ENCODE assay signal across 1 cellular context in genomic region chr17:37502009-37502936, GRCh38.
TF ChIP-seq lines count a peak whose summit lies in the region.

No MANE protein-coding gene starts in this region.

TF ChIP-seq in HepG2, 621 proteins besides CTCF, POLR2A, EP300 and RAD21 (continued from another document and continues in another):
- TF ChIP-seq PATZ1 (CRISPR knock-in tag; IDR thresholded peaks at IDR 0.05) = peak; percentile 38
- 0 out of 2 replicates have a peak, but pooled peaks have one; percentile 10 for TF ChIP-seq ZNF136 (CRISPR knock-in tag; IDR thresholded peaks at IDR 0.05; ENCODE audit: low read depth)
- 0 out of 2 replicates have a peak, but pooled peaks have one; percentile 14 for TF ChIP-seq ATF3 (CRISPR knock-in tag; IDR thresholded peaks at IDR 0.05)
- TF ChIP-seq SALL1 (CRISPR knock-in tag; IDR thresholded peaks at IDR 0.05) = peak; percentile 81
- TF ChIP-seq GFI1 (CRISPR knock-in tag; IDR thresholded peaks at IDR 0.05; ENCODE audit: borderline replicate concordance) = peak; percentile 97
- peak; percentile 63 for TF ChIP-seq THAP11 (CRISPR knock-in tag; IDR thresholded peaks at IDR 0.05)
- peak; percentile 55; the same call in 1 of the 2 replicates for TF ChIP-seq ZFP1 (CRISPR knock-in tag; IDR thresholded peaks at IDR 0.05)
- peak; percentile 67; the same call in 1 of the 2 replicates for TF ChIP-seq ZNF644 (CRISPR knock-in tag; IDR thresholded peaks at IDR 0.05; ENCODE audit: low read depth)
- peak; percentile 43; the same call in 1 of the 2 replicates for TF ChIP-seq MIER2 (CRISPR knock-in tag; IDR thresholded peaks at IDR 0.05)
- no peak for TF ChIP-seq ZNF773 (CRISPR knock-in tag; IDR thresholded peaks at IDR 0.05; ENCODE audit: borderline replicate concordance)
- no peak for TF ChIP-seq NFAT5 (CRISPR knock-in tag; IDR thresholded peaks at IDR 0.05)
- TF ChIP-seq CREM (IDR thresholded peaks at IDR 0.05) = peak; percentile 66; the same call in 1 of the 2 replicates
- TF ChIP-seq CREM (CRISPR knock-in tag; IDR thresholded peaks at IDR 0.05) = no peak
- no peak for TF ChIP-seq ZFYVE20 (CRISPR knock-in tag; IDR thresholded peaks at IDR 0.05; ENCODE audit: borderline replicate concordance, low read depth)
- peak; percentile 93 for TF ChIP-seq SMAD3 (CRISPR knock-in tag; IDR thresholded peaks at IDR 0.05)
- peak; percentile 63; the same call in 1 of the 2 replicates for TF ChIP-seq NFIC (IDR thresholded peaks at IDR 0.05; ENCODE audit: low read length)
- no peak for TF ChIP-seq ZNF263 (CRISPR knock-in tag; IDR thresholded peaks at IDR 0.05)
- TF ChIP-seq MEF2D (CRISPR knock-in tag; IDR thresholded peaks at IDR 0.05) = peak; percentile 59
- peak; percentile 85 for TF ChIP-seq KDM6A (CRISPR knock-in tag; IDR thresholded peaks at IDR 0.05; ENCODE audit: low read depth)
- TF ChIP-seq TOE1 (CRISPR knock-in tag; IDR thresholded peaks at IDR 0.05) = 0 out of 2 replicates have a peak, but pooled peaks have one; percentile 30
- peak; percentile 39 for TF ChIP-seq PHF8 (CRISPR knock-in tag; IDR thresholded peaks at IDR 0.05)
- TF ChIP-seq HNF4G (IDR thresholded peaks at IDR 0.05; ENCODE audit: borderline replicate concordance, low read depth, low read length) = peak; percentile 89
- TF ChIP-seq HNF4G (CRISPR knock-in tag; IDR thresholded peaks at IDR 0.05; ENCODE audit: borderline replicate concordance, low read depth) = peak; percentile 76; the same call in 1 of the 2 replicates
- no peak for TF ChIP-seq BATF2 (CRISPR knock-in tag; IDR thresholded peaks at IDR 0.05)
- TF ChIP-seq CBFB (CRISPR knock-in tag; IDR thresholded peaks at IDR 0.05) = no peak
- TF ChIP-seq KLF15 (CRISPR knock-in tag; IDR thresholded peaks at IDR 0.05; ENCODE audit: borderline replicate concordance) = no peak
- no peak for TF ChIP-seq ZBTB20 (CRISPR knock-in tag; IDR thresholded peaks at IDR 0.05; ENCODE audit: borderline replicate concordance, low read depth)
- no peak for TF ChIP-seq MAFK (conservative IDR thresholded peaks at IDR 0.05 in 1 of 2, IDR thresholded peaks at IDR 0.05 in 1 of 2; ENCODE audit: low read length in 2 of 2)
- peak; percentile 88 for TF ChIP-seq FOXA1 (IDR thresholded peaks at IDR 0.05)
- TF ChIP-seq FOXA1 (CRISPR knock-in tag; IDR thresholded peaks at IDR 0.05) = peak; percentile 85
- no peak for TF ChIP-seq GRHL1 (CRISPR knock-in tag; conservative IDR thresholded peaks at IDR 0.05)
- peak; percentile 69; the same call in 1 of the 2 replicates for TF ChIP-seq ZNF580 (CRISPR knock-in tag; IDR thresholded peaks at IDR 0.05; ENCODE audit: borderline replicate concordance, low read depth)
- no peak for TF ChIP-seq HNRNPLL (IDR thresholded peaks at IDR 0.05; ENCODE audit: low read depth, low read length, poor library complexity, severe bottlenecking)
- TF ChIP-seq SIX1 (CRISPR knock-in tag; IDR thresholded peaks at IDR 0.05; ENCODE audit: borderline replicate concordance) = peak; percentile 59; the same call in 1 of the 2 replicates
- TF ChIP-seq MYNN (CRISPR knock-in tag; IDR thresholded peaks at IDR 0.05; ENCODE audit: low read depth) = no peak
- peak; percentile 80; the same call in 1 of the 2 replicates for TF ChIP-seq ZNF350 (CRISPR knock-in tag; IDR thresholded peaks at IDR 0.05; ENCODE audit: borderline replicate concordance, low read depth)
- TF ChIP-seq MYPOP (CRISPR knock-in tag; IDR thresholded peaks at IDR 0.05) = peak; percentile 56; the same call in 1 of the 2 replicates
- no peak for TF ChIP-seq ZNF430 (CRISPR knock-in tag; IDR thresholded peaks at IDR 0.05)
- TF ChIP-seq ZNF678 (CRISPR knock-in tag; IDR thresholded peaks at IDR 0.05) = no peak
- TF ChIP-seq ZEB1 (IDR thresholded peaks at IDR 0.05; ENCODE audit: insufficient replicate concordance, low read depth) = peak; percentile 79
- TF ChIP-seq ARID4A (CRISPR knock-in tag; IDR thresholded peaks at IDR 0.05; ENCODE audit: borderline replicate concordance) = peak; percentile 55; the same call in 1 of the 2 replicates
- TF ChIP-seq ZNF607 (CRISPR knock-in tag; IDR thresholded peaks at IDR 0.05; ENCODE audit: borderline replicate concordance) = peak; percentile 29; the same call in 1 of the 2 replicates
- no peak for TF ChIP-seq ELF1 (CRISPR knock-in tag; IDR thresholded peaks at IDR 0.05)
- peak; percentile 35; the same call in 1 of the 2 replicates for TF ChIP-seq KDM5A (IDR thresholded peaks at IDR 0.05; ENCODE audit: borderline replicate concordance, low read length)
- TF ChIP-seq ZNF558 (CRISPR knock-in tag; IDR thresholded peaks at IDR 0.05; ENCODE audit: borderline replicate concordance) = no peak
- 0 out of 2 replicates have a peak, but pooled peaks have one; percentile 46 for TF ChIP-seq MTA1 (CRISPR knock-in tag; IDR thresholded peaks at IDR 0.05; ENCODE audit: borderline replicate concordance)
- peak; percentile 100 for TF ChIP-seq ZNF362 (CRISPR knock-in tag; IDR thresholded peaks at IDR 0.05; ENCODE audit: borderline replicate concordance)
- peak; percentile 85 for TF ChIP-seq HMG20B (CRISPR knock-in tag; conservative IDR thresholded peaks at IDR 0.05)
- peak; percentile 19; the same call in 1 of the 2 replicates for TF ChIP-seq ATM (IDR thresholded peaks at IDR 0.05; ENCODE audit: borderline replicate concordance)
- peak; percentile 92 to 94 for TF ChIP-seq NR2F1 (CRISPR knock-in tag; IDR thresholded peaks at IDR 0.05)
- TF ChIP-seq STAG1 (CRISPR knock-in tag; IDR thresholded peaks at IDR 0.05) = peak; percentile 13; the same call in 1 of the 2 replicates
- peak; percentile 55; the same call in 1 of the 2 replicates for TF ChIP-seq ZMYM3 (CRISPR knock-in tag; IDR thresholded peaks at IDR 0.05)
- TF ChIP-seq ZBTB7B (CRISPR knock-in tag; IDR thresholded peaks at IDR 0.05) = peak; percentile 48; the same call in 1 of the 2 replicates
